In genomic region chr3:49723301-49723630, GRCh38 we compare ENCODE assay signal across 1 cellular context.
A peak's percentile ranks its signal among the peaks of the same experiment; 100 is the strongest.
TF ChIP-seq lines count a peak whose summit lies in the region.

No MANE protein-coding gene starts in this region.

TF ChIP-seq in GM12878, 131 proteins besides CTCF, POLR2A, EP300 and RAD21 (continued from another document):
- TF ChIP-seq ZBTB11 (CRISPR knock-in tag; IDR thresholded peaks at IDR 0.05), result no peak
- peak; percentile 81 for TF ChIP-seq PKNOX1 (IDR thresholded peaks at IDR 0.05)
- TF ChIP-seq CHD4 (IDR thresholded peaks at IDR 0.05), result no peak
